Comparison of ENCODE assay signal across 29 cellular contexts in the genomic region with DNA sequence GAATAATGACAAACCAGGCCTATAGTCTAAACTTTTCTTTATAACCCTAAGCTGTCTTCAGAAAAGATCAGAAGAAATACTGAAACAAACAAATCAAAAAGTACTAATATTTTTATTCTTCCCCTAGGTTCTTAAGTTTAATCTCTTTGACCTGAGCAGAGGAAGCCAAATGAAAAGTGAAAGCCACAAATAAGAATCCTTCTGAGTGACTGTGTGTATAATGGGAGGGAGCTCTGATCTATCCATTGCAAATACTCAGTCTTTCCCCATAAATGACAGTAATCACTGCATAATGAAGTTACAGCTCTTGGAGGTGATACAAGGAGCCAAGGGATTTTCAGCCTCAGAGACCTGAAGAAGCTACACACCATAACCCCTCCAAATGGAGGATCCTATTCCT.
DNase-seq lines count a peak whose midpoint lies in the region; ATAC-seq and TF ChIP-seq lines count a peak whose summit lies in the region.
"Had no signal": no experiment of that assay in that cellular context is flagged by ENCODE, and none has a peak within 500 bp of the region (broad histone marks: within the 10 kb centered on the region; RNA-seq: fewer than 3 reads in every experiment).

No MANE protein-coding gene starts in this region.

- POLR2A ChIA-PET in activated CD4-positive, alpha-beta memory T cell treated with anti-CD3 and anti-CD28 coated beads for 36 hours (lab: Charles Lee) = no interaction called here

- no peaks in the 10 kb centered on the region for H3K4me1 Mint-ChIP-seq in activated CD4-positive, alpha-beta memory T cell treated with anti-CD3 and anti-CD28 coated beads for 36 hours (ENCODE audit: low read depth)
- H3K4me1 Mint-ChIP-seq: H9; neural progenitor cell; stimulated activated memory B cell treated with anti-CD40 and anti-IgM and Interleukin-4, amounts not matched to agents 10 μg/mL and 1 μg/mL and 100 μg/mL, for 72 hours had no signal

- H3K27ac ChIP-seq in mesodermal cell (ENCODE audit: low read depth, low read length, severe bottlenecking) (peak overlapping the region; percentile 36), gastrocnemius medialis (no peak overlapping the region)
- H3K27ac ChIP-seq: ascending aorta, HL-60, neural progenitor cell, right lobe of liver, suprapubic skin, VCaP had no signal

- H3K4me3 Mint-ChIP-seq in activated CD4-positive, alpha-beta memory T cell treated with anti-CD3 and anti-CD28 coated beads for 36 hours = no peak overlapping the region
- H3K4me3 Mint-ChIP-seq: activated naive CD8-positive, alpha-beta T cell treated with anti-CD3 and anti-CD28 coated beads for 36 hours; H9; neural progenitor cell; stimulated activated memory B cell treated with anti-CD40 and anti-IgM and Interleukin-4, amounts not matched to agents 10 μg/mL and 1 μg/mL and 100 μg/mL, for 72 hours had no signal

- TF ChIP-seq POLR2A in gastrocnemius medialis (IDR thresholded peaks at IDR 0.05) = no peak

- no peaks in the 10 kb centered on the region for H3K27me3 ChIP-seq in gastrocnemius medialis
- H3K27me3 ChIP-seq: ascending aorta, neural progenitor cell, right lobe of liver, suprapubic skin had no signal

- H3K4me3 ChIP-seq in mesodermal cell (ENCODE audit: extremely low read depth, insufficient read depth, low read length, poor library complexity, severe bottlenecking) = no peak overlapping the region
- H3K4me3 ChIP-seq in gastrocnemius medialis = no peak overlapping the region
- H3K4me3 ChIP-seq: ascending aorta, neural progenitor cell, right lobe of liver, suprapubic skin had no signal

- no peak overlapping the region for H3K27ac Mint-ChIP-seq in activated CD4-positive, alpha-beta memory T cell treated with anti-CD3 and anti-CD28 coated beads for 36 hours
- H3K27ac Mint-ChIP-seq: activated naive CD8-positive, alpha-beta T cell treated with anti-CD3 and anti-CD28 coated beads for 36 hours; H9; neural progenitor cell; stimulated activated memory B cell treated with anti-CD40 and anti-IgM and Interleukin-4, amounts not matched to agents 10 μg/mL and 1 μg/mL and 100 μg/mL, for 72 hours had no signal

- DNase-seq in GOT3 (lab: John Stamatoyannopoulos, UW) (no peak), gastrocnemius medialis (no peak)
- no peak for DNase-seq in activated CD4-positive, alpha-beta memory T cell treated with anti-CD3 and anti-CD28 coated beads for 36 hours
- DNase-seq: ACHN; activated CD4-positive, alpha-beta T cell treated with anti-CD3 and anti-CD28 coated beads for 4 hours; activated CD8-positive, alpha-beta memory T cell treated with anti-CD3 and anti-CD28 coated beads for 24 hours; activated effector memory CD4-positive, alpha-beta T cell treated with Interleukin-2 at 50 U/mL for 16 hours; activated naive CD8-positive, alpha-beta T cell treated with anti-CD3 and anti-CD28 coated beads for 36 hours; cortex of kidney; H9; head of caudate nucleus; MV-4-11; NCI-H146; NCI-H510A; posterior cingulate gyrus; right lobe of liver; SHP77; stimulated activated CD4-positive, alpha-beta T cell treated with anti-CD3 and anti-CD28 coated beads, Interleukin-4, amount 100 ng/mL, for 4 hours had no signal

- no peaks in the 10 kb centered on the region for H3K36me3 ChIP-seq in mesodermal cell (ENCODE audit: control insufficient read depth, insufficient read depth, low read length)
- H3K36me3 ChIP-seq in gastrocnemius medialis = no peaks in the 10 kb centered on the region
- H3K36me3 ChIP-seq: ascending aorta, neural progenitor cell, right lobe of liver, suprapubic skin had no signal

- H3K4me1 ChIP-seq in mesodermal cell (ENCODE audit: control insufficient read depth, insufficient read depth, low read length, poor library complexity, severe bottlenecking) (peaks cover 5% of the 10 kb centered on the region), gastrocnemius medialis (no peaks in the 10 kb centered on the region)
- H3K4me1 ChIP-seq: ascending aorta, neural progenitor cell, right lobe of liver, suprapubic skin had no signal

- peaks cover 5% of the 10 kb centered on the region for H3K27me3 Mint-ChIP-seq in activated CD4-positive, alpha-beta memory T cell treated with anti-CD3 and anti-CD28 coated beads for 36 hours
- H3K27me3 Mint-ChIP-seq: stimulated activated memory B cell treated with anti-CD40 and anti-IgM and Interleukin-4, amounts not matched to agents 10 μg/mL and 1 μg/mL and 100 μg/mL, for 72 hours had no signal

- no peaks in the 10 kb centered on the region for H3K36me3 Mint-ChIP-seq in activated CD4-positive, alpha-beta memory T cell treated with anti-CD3 and anti-CD28 coated beads for 36 hours
- H3K36me3 Mint-ChIP-seq: activated naive CD8-positive, alpha-beta T cell treated with anti-CD3 and anti-CD28 coated beads for 36 hours; neural progenitor cell; stimulated activated memory B cell treated with anti-CD40 and anti-IgM and Interleukin-4, amounts not matched to agents 10 μg/mL and 1 μg/mL and 100 μg/mL, for 72 hours had no signal

- H3K9me3 Mint-ChIP-seq in activated CD4-positive, alpha-beta memory T cell treated with anti-CD3 and anti-CD28 coated beads for 36 hours = no peaks in the 10 kb centered on the region
- H3K9me3 Mint-ChIP-seq: activated naive CD8-positive, alpha-beta T cell treated with anti-CD3 and anti-CD28 coated beads for 36 hours; stimulated activated memory B cell treated with anti-CD40 and anti-IgM and Interleukin-4, amounts not matched to agents 10 μg/mL and 1 μg/mL and 100 μg/mL, for 72 hours had no signal

- no peak for TF ChIP-seq CTCF in gastrocnemius medialis (IDR thresholded peaks at IDR 0.05 in 4 of 5, conservative IDR thresholded peaks at IDR 0.05 in 1 of 5)

- H3K9me3 ChIP-seq in mesodermal cell (ENCODE audit: control insufficient read depth, low read length) (no peaks in the 10 kb centered on the region), gastrocnemius medialis (no peaks in the 10 kb centered on the region)
- H3K9me3 ChIP-seq: ascending aorta, right lobe of liver, suprapubic skin had no signal

- CTCF ChIA-PET in activated CD4-positive, alpha-beta memory T cell treated with anti-CD3 and anti-CD28 coated beads for 36 hours (lab: Charles Lee) = no interaction called here

- ATAC-seq in GM18870 (IDR thresholded peaks at IDR 0.05; ENCODE audit: unreplicated experiment) = peak; percentile 62
- peak; percentile 55 for ATAC-seq in GM21529 (IDR thresholded peaks at IDR 0.05; ENCODE audit: unreplicated experiment)
- ATAC-seq in HG03442 (IDR thresholded peaks at IDR 0.05; ENCODE audit: unreplicated experiment) = peak; percentile 53
- no peak for ATAC-seq in gastrocnemius medialis
- ATAC-seq in GM19452 (IDR thresholded peaks at IDR 0.05; ENCODE audit: unreplicated experiment) = no peak
- ATAC-seq: right lobe of liver; stimulated activated memory B cell treated with anti-CD40 and anti-IgM and Interleukin-4, amounts not matched to agents 10 μg/mL and 1 μg/mL and 100 μg/mL, for 72 hours had no signal

- intact Hi-C loops in activated CD4-positive, alpha-beta memory T cell treated with anti-CD3 and anti-CD28 coated beads for 36 hours (cut with micrococcal nuclease) = loop anchor here (10.0 kb wide), 1 partner anchor 474 kb away; no protein-coding TSS in a partner anchor
- intact Hi-C loops in gastrocnemius medialis (cut with DNase I; ENCODE audit: low total_unique reads) = no loop called here

- in situ Hi-C loops in gastrocnemius medialis (cut with MboI; ENCODE audit: low sequenced_read_pairs in 4 of 4) = no loop called here

Comparison
In these comparisons a context has a peak if more than half of its experiments do, and no peak if none do; other contexts are left out.
1. ATAC-seq: peak in GM18870 (single experiment), GM21529 (single experiment) and HG03442 (single experiment); none in gastrocnemius medialis (0 of 2) and GM19452 (single experiment).